ENCODE assay signal across 8 cellular contexts in genomic region chr7:118183254-118183585, GRCh38. TPM values are rescaled to one million over a fixed set of nuclear protein-coding genes. Genes with fewer than 3 reads are reported as not detected.
DNase-seq lines count a peak whose midpoint lies in the region; ATAC-seq and TF ChIP-seq lines count a peak whose summit lies in the region.

No MANE protein-coding gene starts in this region.

- peak overlapping the region; percentile 66 for H3K27ac ChIP-seq in PC-9

- peaks cover 49% of the 10 kb centered on the region for H3K36me3 Mint-ChIP-seq in activated T-cell treated with anti-CD3 and anti-CD28 coated beads, Interleukin-2, amount 50 U/mL, for 24 hours (ENCODE audit: low read depth)
- peaks cover 41% of the 10 kb centered on the region for H3K36me3 Mint-ChIP-seq in effector memory CD8-positive, alpha-beta T cell (ENCODE audit: insufficient read depth)
- peaks cover 31% of the 10 kb centered on the region for H3K36me3 Mint-ChIP-seq in nephron progenitor cell (ENCODE audit: low read depth)

- no peaks in the 10 kb centered on the region for H3K9me2 ChIP-seq in PC-9 (ENCODE audit: insufficient read depth)

- H3K4me2 ChIP-seq in PC-9, result peak overlapping the region; percentile 89

- no peak for DNase-seq in activated T-cell treated with anti-CD3 and anti-CD28 coated beads, Interleukin-2, amount 50 U/mL, for 24 hours
- DNase-seq in activated T-cell treated with anti-CD3 and anti-CD28 coated beads, Interleukin-2, amount 50 U/mL, for 1 hour, result no peak
- DNase-seq in PC-9, result no peak
- DNase-seq in effector memory CD8-positive, alpha-beta T cell, result no peak
- peak; percentile 5 for DNase-seq in nephron progenitor cell
- DNase-seq in T-helper 9 cell, result no peak

- POLR2A ChIA-PET in PC-9 (lab: Charles Lee; ENCODE audit: unreplicated experiment), result no interaction called here

- H2AFZ ChIP-seq in PC-9, result peak overlapping the region; percentile 93

- H3K4me1 ChIP-seq in PC-9 (replicated peaks; ENCODE audit: insufficient read depth), result peaks cover 18% of the 10 kb centered on the region

- H3K9me3 Mint-ChIP-seq in activated T-cell treated with anti-CD3 and anti-CD28 coated beads, Interleukin-2, amount 50 U/mL, for 24 hours, result no peaks in the 10 kb centered on the region
- no peaks in the 10 kb centered on the region for H3K9me3 Mint-ChIP-seq in effector memory CD8-positive, alpha-beta T cell
- no peaks in the 10 kb centered on the region for H3K9me3 Mint-ChIP-seq in nephron progenitor cell

- intact Hi-C loops in PC-9 (cut with micrococcal nuclease; ENCODE audit: unreplicated experiment), result loop anchor here (5.0 kb wide), 1 partner anchor 186 kb away; no protein-coding TSS in a partner anchor

- H3K4me3 ChIP-seq in PC-9, result peak overlapping the region; percentile 91

- peak overlapping the region; percentile 100 for H3K27ac Mint-ChIP-seq in activated T-cell treated with anti-CD3 and anti-CD28 coated beads, Interleukin-2, amount 50 U/mL, for 24 hours
- H3K27ac Mint-ChIP-seq in effector memory CD8-positive, alpha-beta T cell, result peak overlapping the region; percentile 95 to 99
- peak overlapping the region; percentile 100 for H3K27ac Mint-ChIP-seq in nephron progenitor cell

- H4K20me1 ChIP-seq in PC-9 (ENCODE audit: insufficient read depth), result no peaks in the 10 kb centered on the region

- H3K4me1 Mint-ChIP-seq in activated T-cell treated with anti-CD3 and anti-CD28 coated beads, Interleukin-2, amount 50 U/mL, for 24 hours (ENCODE audit: low read depth), result peaks cover 39% of the 10 kb centered on the region
- H3K4me1 Mint-ChIP-seq in effector memory CD8-positive, alpha-beta T cell (ENCODE audit: low read depth in 2 of 2), result peaks cover 18 to 35% of the 10 kb centered on the region in 2 donors
- peaks cover 35% of the 10 kb centered on the region for H3K4me1 Mint-ChIP-seq in nephron progenitor cell

- no peaks in the 10 kb centered on the region for H3F3A ChIP-seq in PC-9 (ENCODE audit: insufficient read depth, low read depth)

- TSS peak; percentile 97 for BruUV-seq in PC-9 (replicated peaks; lab: Mats Ljungman, UMichigan)

- no peaks in the 10 kb centered on the region for H3K9me3 ChIP-seq in PC-9 (ENCODE audit: insufficient read depth, low read depth)

- H3K27me3 Mint-ChIP-seq in activated T-cell treated with anti-CD3 and anti-CD28 coated beads, Interleukin-2, amount 50 U/mL, for 24 hours, result no peaks in the 10 kb centered on the region
- no peaks in the 10 kb centered on the region for H3K27me3 Mint-ChIP-seq in effector memory CD8-positive, alpha-beta T cell
- H3K27me3 Mint-ChIP-seq in nephron progenitor cell (ENCODE audit: low read depth, poor library complexity), result no peaks in the 10 kb centered on the region

- TF ChIP-seq CTCF in PC-9 (conservative IDR thresholded peaks at IDR 0.05) (no peak), nephron progenitor cell (IDR thresholded peaks at IDR 0.05) (no peak)

- peaks cover 43% of the 10 kb centered on the region for H3K79me2 ChIP-seq in PC-9 (ENCODE audit: low read depth)

- ATAC-seq in effector memory CD8-positive, alpha-beta T cell (replicated peaks), result no peak
- ATAC-seq in HG03432 (IDR thresholded peaks at IDR 0.05; ENCODE audit: unreplicated experiment) (no peak), GM18870 (IDR thresholded peaks at IDR 0.05; ENCODE audit: unreplicated experiment) (no peak)

- no peaks in the 10 kb centered on the region for H3K27me3 ChIP-seq in PC-9 (ENCODE audit: insufficient read depth, low read depth)

- peak overlapping the region; percentile 94 for H3K4me3 Mint-ChIP-seq in activated T-cell treated with anti-CD3 and anti-CD28 coated beads, Interleukin-2, amount 50 U/mL, for 24 hours
- H3K4me3 Mint-ChIP-seq in effector memory CD8-positive, alpha-beta T cell, result peak overlapping the region; percentile 88 to 92
- H3K4me3 Mint-ChIP-seq in nephron progenitor cell, result peak overlapping the region; percentile 99

- CTCF ChIA-PET in PC-9 (lab: Charles Lee), result no interaction called here

- H3K36me3 ChIP-seq in PC-9 (ENCODE audit: low read depth), result peaks cover 20% of the 10 kb centered on the region

RNA-seq across cellular contexts. Expression of gene LSM8, which starts 0.7 kb away (rescaled TPM):
- total RNA-seq in PC-9 (2021), result 55.0 and 61.5 TPM in 2 replicates

RNA-seq across cellular contexts. Expression of gene ANKRD7, which starts 41.3 kb away (rescaled TPM):
- 2.4 and 6.9 TPM in 2 replicates for total RNA-seq in PC-9 (2021)
